Comparison of ENCODE assay signal across 11 cellular contexts in genomic region chr10:43863859-43864591, GRCh38.
DNase-seq lines count a peak whose midpoint lies in the region; ATAC-seq and TF ChIP-seq lines count a peak whose summit lies in the region.
"Had no signal": no experiment of that assay in that cellular context is flagged by ENCODE, and none has a peak within 500 bp of the region (broad histone marks: within the 10 kb centered on the region; RNA-seq: fewer than 3 reads in every experiment).

No MANE protein-coding gene starts in this region.

- H2AFZ ChIP-seq in neuronal stem cell (ENCODE audit: low read length): no peak overlapping the region

- peak overlapping the region; percentile 68 for H3K23ac ChIP-seq in neuronal stem cell (ENCODE audit: low read depth, low read length, poor library complexity)

- ATAC-seq in SK-N-SH treated with all-trans-retinoic acid at 6 μM for 48 hours (peak; percentile 57), natural killer cell (no peak), HG03571 (IDR thresholded peaks at IDR 0.05; ENCODE audit: unreplicated experiment) (no peak)
- ATAC-seq: activated CD8-positive, alpha-beta T cell treated with anti-CD3 and anti-CD28 coated beads, Interleukin-2, amount 10 ng/mL, durations not matched to agents 7 days and 5 days had no signal

- H3K4me3 ChIP-seq in AG10803 (ENCODE audit: low read length): no peak overlapping the region
- no peak overlapping the region for H3K4me3 ChIP-seq in neuronal stem cell (ENCODE audit: low read length in 2 of 2)

- intact Hi-C loops in natural killer cell (cut with micrococcal nuclease): no loop called here

- no peaks in the 10 kb centered on the region for H3K4me1 Mint-ChIP-seq in natural killer cell

- no peak overlapping the region for H3K4me3 Mint-ChIP-seq in natural killer cell
- H3K4me3 Mint-ChIP-seq: activated CD8-positive, alpha-beta T cell treated with anti-CD3 and anti-CD28 coated beads, Interleukin-2, amount 10 ng/mL, durations not matched to agents 7 days and 5 days had no signal

- H4K91ac ChIP-seq in neuronal stem cell (ENCODE audit: low read depth, low read length, poor library complexity): peak overlapping the region; percentile 79

- no peaks in the 10 kb centered on the region for H3K79me1 ChIP-seq in neuronal stem cell (ENCODE audit: low read depth, low read length)

- H3K4ac ChIP-seq in neuronal stem cell (ENCODE audit: low read length): no peak overlapping the region

- DNase-seq in AG10803 (ENCODE audit: low read depth): peak; percentile 88
- DNase-seq in fibroblast of the conjunctiva (ENCODE audit: low read depth): peak; percentile 51
- no peak for DNase-seq in neuronal stem cell (ENCODE audit: low spot score)
- no peak for DNase-seq in natural killer cell
- no peak for DNase-seq in GM13977 (ENCODE audit: low spot score)
- no peak for DNase-seq in caudate nucleus (lab: John Stamatoyannopoulos, UW)
- DNase-seq: activated CD8-positive, alpha-beta T cell treated with anti-CD3 and anti-CD28 coated beads, Interleukin-2, amount 10 ng/mL, durations not matched to agents 7 days and 5 days; Karpas-422; midbrain had no signal

- H3K27ac Mint-ChIP-seq in natural killer cell: no peak overlapping the region
- H3K27ac Mint-ChIP-seq: activated CD8-positive, alpha-beta T cell treated with anti-CD3 and anti-CD28 coated beads, Interleukin-2, amount 10 ng/mL, durations not matched to agents 7 days and 5 days had no signal

- peak overlapping the region; percentile 91 for H3K18ac ChIP-seq in neuronal stem cell (ENCODE audit: low read length)

- H3K27ac ChIP-seq in neuronal stem cell (replicated peaks; ENCODE audit: low read length): no peak overlapping the region
- no peak overlapping the region for H3K27ac ChIP-seq in caudate nucleus (ENCODE audit: low read depth, low read length)

- peak overlapping the region; percentile 83 for H2BK5ac ChIP-seq in neuronal stem cell (ENCODE audit: low read length)

- in situ Hi-C loops in GM13977 (cut with MboI; ENCODE audit: low pct_unique_long_range_greater_than_20kb, low sequenced_read_pairs, unreplicated experiment): no loop called here

- no CpG with 5 or more reads among the region's 8 CpGs for WGBS in neuronal stem cell (ENCODE audit: extremely low coverage in 2 of 2, insufficient read length in 2 of 2, insufficient replicate concordance in 1 of 2), 2 donors

- H2BK120ac ChIP-seq in neuronal stem cell (ENCODE audit: low read depth, low read length): no peak overlapping the region

- H3K27me3 Mint-ChIP-seq in natural killer cell (ENCODE audit: low read depth in 2 of 2): peaks cover 9 to 14% of the 10 kb centered on the region in 2 donors

- no peak overlapping the region for H2BK12ac ChIP-seq in neuronal stem cell (ENCODE audit: low read length)

- H2AK5ac ChIP-seq in neuronal stem cell (ENCODE audit: low read depth, low read length): peak overlapping the region; percentile 73

- H3K14ac ChIP-seq in neuronal stem cell (ENCODE audit: low read length): peak overlapping the region; percentile 87

- H3K36me3 ChIP-seq in neuronal stem cell (replicated peaks in 1 of 2; ENCODE audit: control insufficient read depth in 2 of 2, insufficient read depth in 2 of 2, low read length in 2 of 2): no peaks in the 10 kb centered on the region

- no peaks in the 10 kb centered on the region for H3K36me3 Mint-ChIP-seq in natural killer cell

- peak overlapping the region; percentile 84 for H4K8ac ChIP-seq in neuronal stem cell (ENCODE audit: low read depth, low read length)

- H3K4me2 ChIP-seq in neuronal stem cell (ENCODE audit: insufficient read depth, low read length, poor library complexity, severe bottlenecking): no peak overlapping the region

- H2BK15ac ChIP-seq in neuronal stem cell (ENCODE audit: low read length): peak overlapping the region; percentile 61

- H3K27me3 ChIP-seq in neuronal stem cell (ENCODE audit: control insufficient read depth in 3 of 3, insufficient read depth in 3 of 3, low read depth in 1 of 3, low read length in 3 of 3): peaks cover 0 to 6% (median 0%) of the 10 kb centered on the region in 3 experiments

- no peak for TF ChIP-seq CTCF in AG10803 (conservative IDR thresholded peaks at IDR 0.05; ENCODE audit: low read length)
- no peak for TF ChIP-seq CTCF in natural killer cell (IDR thresholded peaks at IDR 0.05)
- TF ChIP-seq CTCF in GM13977 (IDR thresholded peaks at IDR 0.05; ENCODE audit: extremely low read depth, insufficient read depth, missing control alignments): no peak

- H3K9me3 Mint-ChIP-seq in natural killer cell: no peaks in the 10 kb centered on the region

- H3K9me3 ChIP-seq in neuronal stem cell (replicated peaks in 1 of 2; ENCODE audit: control insufficient read depth in 2 of 2, insufficient read depth in 1 of 2, low read depth in 1 of 2, low read length in 2 of 2): peaks cover 0 to 1% of the 10 kb centered on the region in 2 donors

- peaks cover 0 to 3% of the 10 kb centered on the region in 2 donors for H3K4me1 ChIP-seq in neuronal stem cell (ENCODE audit: control insufficient read depth in 2 of 2, insufficient read depth in 1 of 2, low read depth in 1 of 2, low read length in 2 of 2)

- H3K9ac ChIP-seq in neuronal stem cell (ENCODE audit: low read depth, low read length, poor library complexity): peak overlapping the region; percentile 73

TF ChIP-seq in SK-N-SH treated with all-trans-retinoic acid at 6 μM for 48 hours, 23 proteins besides CTCF, POLR2A, EP300 and RAD21:
- TF ChIP-seq ARNTL (CRISPR knock-in tag; IDR thresholded peaks at IDR 0.05; ENCODE audit: borderline replicate concordance, low read depth) (no peak), SNAI2 (CRISPR knock-in tag; IDR thresholded peaks at IDR 0.05) (no peak), ISL1 (CRISPR knock-in tag; IDR thresholded peaks at IDR 0.05) (no peak), ZFP3 (CRISPR knock-in tag; IDR thresholded peaks at IDR 0.05) (no peak), POU6F1 (CRISPR knock-in tag; IDR thresholded peaks at IDR 0.05; ENCODE audit: borderline replicate concordance, low read depth) (no peak), RARB (CRISPR knock-in tag; IDR thresholded peaks at IDR 0.05) (no peak), CREB5 (CRISPR knock-in tag; IDR thresholded peaks at IDR 0.05; ENCODE audit: low read depth) (no peak), CSRNP3 (CRISPR knock-in tag; IDR thresholded peaks at IDR 0.05) (no peak), GLIS3 (CRISPR knock-in tag; IDR thresholded peaks at IDR 0.05) (no peak), ZC3H10 (CRISPR knock-in tag; IDR thresholded peaks at IDR 0.05) (no peak)

Comparison
In these comparisons a context has a peak if more than half of its experiments do, and no peak if none do; other contexts are left out.
1. DNase-seq: peak in AG10803 (single experiment) and fibroblast of the conjunctiva (single experiment); none in neuronal stem cell (single experiment), natural killer cell (single experiment), GM13977 (single experiment) and caudate nucleus (0 of 61).